ENCODE assay signal across 9 cellular contexts in the genomic region with DNA sequence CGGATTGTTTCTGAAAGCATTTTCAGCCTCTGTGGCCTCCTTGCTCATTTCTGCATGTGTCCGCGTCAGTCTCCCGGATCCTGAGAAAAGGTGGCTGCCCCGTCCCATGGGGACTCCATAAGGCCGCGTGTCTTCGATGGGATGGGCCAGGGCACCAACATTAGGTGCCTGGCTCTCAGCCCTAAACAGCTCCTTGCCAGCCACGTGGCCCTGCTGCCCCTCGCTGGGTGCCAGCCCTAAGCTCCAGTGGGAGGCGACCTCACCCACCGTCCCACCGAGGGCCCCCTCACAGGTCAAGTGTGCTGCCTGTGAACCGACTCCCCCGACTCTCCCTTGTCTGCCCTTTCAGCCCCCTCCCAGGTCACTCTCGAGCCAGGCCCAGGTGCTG. TPM values are rescaled to one million over a fixed set of nuclear protein-coding genes. Genes with fewer than 3 reads are reported as not detected.
DNase-seq lines count a peak whose midpoint lies in the region; ATAC-seq, FAIRE-seq and TF ChIP-seq lines count a peak whose summit lies in the region.
"Had no signal": no experiment of that assay in that cellular context is flagged by ENCODE, and none has a peak within 500 bp of the region (broad histone marks: within the 10 kb centered on the region; RNA-seq: fewer than 3 reads in every experiment).

No MANE protein-coding gene starts in this region.

- H3K36me3 ChIP-seq in GM06990 (ENCODE audit: control insufficient read depth, insufficient read depth, low read length) (peaks cover 26% of the 10 kb centered on the region), muscle layer of duodenum (ENCODE audit: control insufficient read depth in 1 of 2, insufficient read depth in 2 of 2, low read length in 2 of 2) (peaks cover 25 to 32% of the 10 kb centered on the region in 2 donors)

- DNase-seq in GM06990 (ENCODE audit: extremely low read depth, insufficient read length) (no peak), chondrocyte (ENCODE audit: low spot score) (peak; percentile 90), frontal cortex (ENCODE audit: low spot score in 2 of 2) (no peak), ecto neural progenitor cell (ENCODE audit: low spot score) (no peak), AG08395 (ENCODE audit: low spot score) (no peak)

- no peak for FAIRE-seq in frontal cortex (lab: Jason Lieb, UNC)

- H3K27ac ChIP-seq in muscle layer of duodenum (ENCODE audit: low read length) = peak overlapping the region; percentile 47

- no peaks in the 10 kb centered on the region for H3K27me3 ChIP-seq in GM06990 (replicated peaks; ENCODE audit: control insufficient read depth, insufficient read depth, low read length)
- no peaks in the 10 kb centered on the region for H3K27me3 ChIP-seq in muscle layer of duodenum (ENCODE audit: low read depth, low read length)

- H3K4me1 Mint-ChIP-seq in IgD-negative memory B cell (peaks cover 26 to 41% (median 37%) of the 10 kb centered on the region in 3 donors), chondrocyte (ENCODE audit: low read depth) (peaks cover 40% of the 10 kb centered on the region)

- no peaks in the 10 kb centered on the region for H3K9me3 ChIP-seq in muscle layer of duodenum (ENCODE audit: control insufficient read depth in 1 of 2, low read length in 2 of 2)

- peak overlapping the region; percentile 11 to 71 (median 63) for H3K27ac Mint-ChIP-seq in IgD-negative memory B cell
- H3K27ac Mint-ChIP-seq in chondrocyte (ENCODE audit: unreplicated experiment) = peak overlapping the region; percentile 71

- ATAC-seq in HG03571 (IDR thresholded peaks at IDR 0.05; ENCODE audit: unreplicated experiment) = no peak

- H3K36me3 Mint-ChIP-seq in IgD-negative memory B cell (peaks cover 14% of the 10 kb centered on the region), chondrocyte (ENCODE audit: low read depth) (peaks cover 26% of the 10 kb centered on the region)

- H3K4me1 ChIP-seq in muscle layer of duodenum (ENCODE audit: control insufficient read depth in 1 of 2, insufficient read depth in 2 of 2, low read length in 2 of 2) = peaks cover 16 to 22% of the 10 kb centered on the region in 2 donors

- no peaks in the 10 kb centered on the region for H3K27me3 Mint-ChIP-seq in IgD-negative memory B cell
- no peaks in the 10 kb centered on the region for H3K27me3 Mint-ChIP-seq in chondrocyte (ENCODE audit: low read depth)

- H3K9me3 Mint-ChIP-seq in IgD-negative memory B cell = no peaks in the 10 kb centered on the region
- peaks cover 10% of the 10 kb centered on the region for H3K9me3 Mint-ChIP-seq in chondrocyte (ENCODE audit: low read depth)

- H3K4me3 ChIP-seq in GM06990 (replicated peaks; ENCODE audit: low read depth, low read length) (peak overlapping the region; percentile 95), muscle layer of duodenum (ENCODE audit: low read depth in 1 of 2, low read length in 2 of 2) (peak overlapping the region; percentile 82 to 87)

- H3K4me3 Mint-ChIP-seq in IgD-negative memory B cell = peak overlapping the region; percentile 34 to 91 (median 80)
- H3K4me3 Mint-ChIP-seq in chondrocyte (ENCODE audit: unreplicated experiment) = peak overlapping the region; percentile 78

- TF ChIP-seq CTCF in GM06990 (IDR thresholded peaks at IDR 0.05; ENCODE audit: insufficient read depth, low read length, poor library complexity, severe bottlenecking) (no peak), chondrocyte (IDR thresholded peaks at IDR 0.05) (no peak)

RNA-seq across cellular contexts. Expression of a gene that starts 0.9 kb away (rescaled TPM):
- 58.1 TPM for polyA plus RNA-seq in IgD-negative memory B cell
- total RNA-seq in chondrocyte (40.0 to 49.1 TPM (median 43.8 TPM) in 3 replicates), frontal cortex (9.0 TPM)

RNA-seq across cellular contexts. Expression of a gene that starts 27.4 kb away (rescaled TPM):
- polyA plus RNA-seq in IgD-negative memory B cell = 70.6 TPM
- total RNA-seq in chondrocyte = 152 to 215 TPM (median 156 TPM) in 3 replicates
- total RNA-seq in frontal cortex = 49.7 TPM

RNA-seq across cellular contexts. Expression of a gene that starts 44.6 kb away (rescaled TPM):
- polyA plus RNA-seq in IgD-negative memory B cell = not detected
- total RNA-seq in chondrocyte (not detected in 3 replicates), frontal cortex (not detected)
- total RNA-seq: NCI-H460 had no signal
